In the genomic region with DNA sequence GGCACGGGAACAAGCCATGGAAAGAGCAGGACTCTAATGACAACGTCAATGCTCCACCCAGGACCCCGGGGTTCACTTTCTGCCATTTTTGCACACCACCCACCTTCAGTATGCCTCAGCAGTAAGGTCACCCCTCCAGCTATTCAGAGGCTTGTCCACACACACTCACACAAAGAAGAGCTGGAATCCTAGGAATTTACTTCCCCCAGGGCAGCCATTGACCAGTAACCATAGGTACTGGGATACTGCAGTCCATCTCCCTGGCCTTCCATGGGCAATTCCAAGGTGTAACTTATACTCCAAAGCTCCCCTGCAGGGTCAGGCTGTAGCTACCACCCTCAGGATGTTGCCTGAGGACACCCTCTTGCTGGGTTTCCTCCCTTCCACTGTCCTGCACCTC, we compare ENCODE assay signal across 20 cellular contexts.
DNase-seq lines count a peak whose midpoint lies in the region; ATAC-seq and TF ChIP-seq lines count a peak whose summit lies in the region.
"Had no signal": no experiment of that assay in that cellular context is flagged by ENCODE, and none has a peak within 500 bp of the region (broad histone marks: within the 10 kb centered on the region; RNA-seq: fewer than 3 reads in every experiment).

No MANE protein-coding gene starts in this region.

- 0 out of 2 replicates have a peak overlapping the region, but pooled peaks have one; percentile 59 for H2AFZ ChIP-seq in GM23338
- no peak overlapping the region for H2AFZ ChIP-seq in neural progenitor cell (replicated peaks)
- no peak overlapping the region for H2AFZ ChIP-seq in osteoblast (ENCODE audit: low read length)

- H3K36me3 Mint-ChIP-seq in GM23338 (ENCODE audit: low read depth) (peaks cover 6% of the 10 kb centered on the region; the same call in 2 of the 3 replicates), endodermal cell (ENCODE audit: low read depth) (no peaks in the 10 kb centered on the region), neural progenitor cell (no peaks in the 10 kb centered on the region)
- H3K36me3 Mint-ChIP-seq in activated naive CD8-positive, alpha-beta T cell treated with anti-CD3 and anti-CD28 coated beads for 36 hours, result no peaks in the 10 kb centered on the region

- H3F3A ChIP-seq in GM23338 (replicated peaks; ENCODE audit: low read depth), result no peaks in the 10 kb centered on the region
- no peaks in the 10 kb centered on the region for H3F3A ChIP-seq in neural progenitor cell (ENCODE audit: low read depth)

- H4K20me1 ChIP-seq in GM23338 (replicated peaks; ENCODE audit: insufficient read depth) (no peaks in the 10 kb centered on the region), neural progenitor cell (ENCODE audit: low read depth) (no peaks in the 10 kb centered on the region), osteoblast (ENCODE audit: insufficient read depth, low read length) (no peaks in the 10 kb centered on the region)
- H4K20me1 ChIP-seq: BLaER1 had no signal

- H3K27me3 Mint-ChIP-seq in GM23338 (ENCODE audit: insufficient read depth, low read depth, poor library complexity), result peaks cover 4% of the 10 kb centered on the region
- H3K27me3 Mint-ChIP-seq in endodermal cell (ENCODE audit: insufficient read depth), result no peaks in the 10 kb centered on the region
- H3K27me3 Mint-ChIP-seq in neural progenitor cell (ENCODE audit: insufficient read depth, low read depth), result peaks cover 8% of the 10 kb centered on the region
- H3K27me3 Mint-ChIP-seq in activated naive CD8-positive, alpha-beta T cell treated with anti-CD3 and anti-CD28 coated beads for 36 hours, result peaks cover 10% of the 10 kb centered on the region

- H3K27ac Mint-ChIP-seq in GM23338 (no peak overlapping the region), endodermal cell (no peak overlapping the region), neural progenitor cell (no peak overlapping the region)
- no peak overlapping the region for H3K27ac Mint-ChIP-seq in activated naive CD8-positive, alpha-beta T cell treated with anti-CD3 and anti-CD28 coated beads for 36 hours
- H3K27ac Mint-ChIP-seq: CD4-positive, alpha-beta T cell; HFFc6 had no signal

- DNase-seq in GM23338 (ENCODE audit: low spot score) (peak; percentile 49), M059J (ENCODE audit: low read depth) (peak; percentile 12), endodermal cell (peak; percentile 49), neural progenitor cell (ENCODE audit: low spot score) (peak; percentile 36), osteoblast (ENCODE audit: insufficient read length, low spot score, missing footprints) (no peak), aorta (no peak)
- no peak for DNase-seq in activated naive CD8-positive, alpha-beta T cell treated with anti-CD3 and anti-CD28 coated beads for 36 hours
- DNase-seq: CD4-positive, alpha-beta T cell; DND-41; GDM1; HFFc6; KBM-7; NCI-H1092 treated with DMSO at 0.1 percent for 48 hours; NCI-H146; NCI-H2029 treated with DMSO at 0.1 percent for 48 hours; NCI-H226; NCI-H82; PC-3; SHP77 had no signal

- no peak overlapping the region for H3K4me3 ChIP-seq in GM23338
- no peak overlapping the region for H3K4me3 ChIP-seq in endodermal cell (ENCODE audit: low read length)
- no peak overlapping the region for H3K4me3 ChIP-seq in neural progenitor cell
- H3K4me3 ChIP-seq in osteoblast (ENCODE audit: insufficient read depth, low read length), result no peak overlapping the region
- H3K4me3 ChIP-seq in aorta (ENCODE audit: low read length in 2 of 2), result no peak overlapping the region
- H3K4me3 ChIP-seq: BLaER1 had no signal

- no peak overlapping the region for H3K4me3 Mint-ChIP-seq in GM23338
- no peak overlapping the region for H3K4me3 Mint-ChIP-seq in endodermal cell
- no peak overlapping the region for H3K4me3 Mint-ChIP-seq in neural progenitor cell
- H3K4me3 Mint-ChIP-seq in activated naive CD8-positive, alpha-beta T cell treated with anti-CD3 and anti-CD28 coated beads for 36 hours, result no peak overlapping the region
- H3K4me3 Mint-ChIP-seq: CD4-positive, alpha-beta T cell; HFFc6 had no signal

- H3K27ac ChIP-seq in GM23338 (ENCODE audit: low read depth), result no peak overlapping the region
- no peak overlapping the region for H3K27ac ChIP-seq in endodermal cell (ENCODE audit: low read depth, low read length)
- no peak overlapping the region for H3K27ac ChIP-seq in neural progenitor cell
- no peak overlapping the region for H3K27ac ChIP-seq in osteoblast (ENCODE audit: low read depth, low read length)
- no peak overlapping the region for H3K27ac ChIP-seq in aorta (ENCODE audit: low read depth in 1 of 2, low read length in 2 of 2)
- H3K27ac ChIP-seq: BLaER1 had no signal

- 82 to 94% methylated on average over 2 to 3 of the region's 3 CpGs for WGBS in endodermal cell (ENCODE audit: insufficient coverage in 1 of 2, insufficient read length in 1 of 2), 2 experiments
- 85 to 90% methylated on average over 3 of the region's 3 CpGs for WGBS in aorta, 2 donors

- H3K36me3 ChIP-seq in GM23338 (ENCODE audit: insufficient read depth) (no peaks in the 10 kb centered on the region), endodermal cell (ENCODE audit: control insufficient read depth, insufficient read depth, low read length) (no peaks in the 10 kb centered on the region), neural progenitor cell (no peaks in the 10 kb centered on the region), osteoblast (ENCODE audit: insufficient read depth, low read length) (no peaks in the 10 kb centered on the region), aorta (ENCODE audit: control insufficient read depth in 1 of 2, insufficient read depth in 2 of 2, low read length in 1 of 2) (no peaks in the 10 kb centered on the region)
- H3K36me3 ChIP-seq: BLaER1 had no signal

- no peaks in the 10 kb centered on the region for H3K9me3 ChIP-seq in endodermal cell (ENCODE audit: control insufficient read depth, low read length)
- no peaks in the 10 kb centered on the region for H3K9me3 ChIP-seq in neural progenitor cell (ENCODE audit: low read depth)
- H3K9me3 ChIP-seq in osteoblast (ENCODE audit: low read depth, low read length), result peaks cover 4% of the 10 kb centered on the region
- no peaks in the 10 kb centered on the region for H3K9me3 ChIP-seq in aorta (ENCODE audit: control insufficient read depth, low read length)

- TF ChIP-seq CTCF in GM23338 (conservative IDR thresholded peaks at IDR 0.05; ENCODE audit: low read depth in 2 of 2) (no peak), endodermal cell (conservative IDR thresholded peaks at IDR 0.05) (no peak), neural progenitor cell (IDR thresholded peaks at IDR 0.05) (no peak), osteoblast (IDR thresholded peaks at IDR 0.05; ENCODE audit: extremely low read depth, low read depth, low read length) (no peak)

- no peaks in the 10 kb centered on the region for H3K4me1 ChIP-seq in GM23338 (ENCODE audit: insufficient read depth)
- no peaks in the 10 kb centered on the region for H3K4me1 ChIP-seq in endodermal cell (ENCODE audit: control insufficient read depth, insufficient read depth, low read length)
- no peaks in the 10 kb centered on the region for H3K4me1 ChIP-seq in neural progenitor cell
- no peaks in the 10 kb centered on the region for H3K4me1 ChIP-seq in osteoblast (ENCODE audit: insufficient read depth, low read length)
- no peaks in the 10 kb centered on the region for H3K4me1 ChIP-seq in aorta (ENCODE audit: control insufficient read depth in 1 of 2, insufficient read depth in 2 of 2, low read length in 2 of 2)

- H3K4me2 ChIP-seq in GM23338 (no peak overlapping the region), neural progenitor cell (no peak overlapping the region), osteoblast (ENCODE audit: insufficient read depth, low read length) (no peak overlapping the region)
- H3K4me2 ChIP-seq: BLaER1 had no signal

- H3K9ac ChIP-seq in endodermal cell (ENCODE audit: extremely low read depth, low read length, poor library complexity, severe bottlenecking) (no peak overlapping the region), neural progenitor cell (no peak overlapping the region)
- H3K9ac ChIP-seq: BLaER1 had no signal

- H3K9me2 ChIP-seq in GM23338 (ENCODE audit: insufficient read depth), result peaks cover 26% of the 10 kb centered on the region

- ATAC-seq in GM23338 (peak; percentile 45; the same call in 1 of the 3 replicates), aorta (ENCODE audit: low FRiP score) (no peak)
- ATAC-seq: PC-3 had no signal

- H3K9me3 Mint-ChIP-seq in GM23338, result peaks cover 12% of the 10 kb centered on the region
- H3K9me3 Mint-ChIP-seq in endodermal cell, result no peaks in the 10 kb centered on the region
- no peaks in the 10 kb centered on the region for H3K9me3 Mint-ChIP-seq in neural progenitor cell
- H3K9me3 Mint-ChIP-seq in activated naive CD8-positive, alpha-beta T cell treated with anti-CD3 and anti-CD28 coated beads for 36 hours, result no peaks in the 10 kb centered on the region
- H3K9me3 Mint-ChIP-seq: CD4-positive, alpha-beta T cell; HFFc6 had no signal

- H3K27me3 ChIP-seq in GM23338 (ENCODE audit: insufficient read depth) (no peaks in the 10 kb centered on the region), endodermal cell (ENCODE audit: control insufficient read depth, insufficient read depth, low read length, poor library complexity, severe bottlenecking) (no peaks in the 10 kb centered on the region), neural progenitor cell (no peaks in the 10 kb centered on the region), osteoblast (ENCODE audit: insufficient read depth, low read length) (no peaks in the 10 kb centered on the region), aorta (ENCODE audit: control insufficient read depth in 1 of 2, insufficient read depth in 2 of 2, low read length in 1 of 2) (no peaks in the 10 kb centered on the region)
- H3K27me3 ChIP-seq: BLaER1 had no signal

- H3K79me2 ChIP-seq in GM23338 (replicated peaks; ENCODE audit: insufficient read depth) (no peaks in the 10 kb centered on the region), neural progenitor cell (ENCODE audit: low read depth) (no peaks in the 10 kb centered on the region), osteoblast (ENCODE audit: insufficient read depth, low read length) (no peaks in the 10 kb centered on the region)

- intact Hi-C loops in aorta (cut with DNase I), result no loop called here

- H3K4me1 Mint-ChIP-seq in GM23338, result no peaks in the 10 kb centered on the region; the same call in 2 of the 3 replicates
- peaks cover 3% of the 10 kb centered on the region for H3K4me1 Mint-ChIP-seq in endodermal cell
- H3K4me1 Mint-ChIP-seq in neural progenitor cell, result peaks cover 5% of the 10 kb centered on the region
- no peaks in the 10 kb centered on the region for H3K4me1 Mint-ChIP-seq in activated naive CD8-positive, alpha-beta T cell treated with anti-CD3 and anti-CD28 coated beads for 36 hours

TF ChIP-seq in GM23338, 12 proteins besides CTCF, POLR2A, EP300 and RAD21 (continues in another document):
- TF ChIP-seq, protein P1, sequence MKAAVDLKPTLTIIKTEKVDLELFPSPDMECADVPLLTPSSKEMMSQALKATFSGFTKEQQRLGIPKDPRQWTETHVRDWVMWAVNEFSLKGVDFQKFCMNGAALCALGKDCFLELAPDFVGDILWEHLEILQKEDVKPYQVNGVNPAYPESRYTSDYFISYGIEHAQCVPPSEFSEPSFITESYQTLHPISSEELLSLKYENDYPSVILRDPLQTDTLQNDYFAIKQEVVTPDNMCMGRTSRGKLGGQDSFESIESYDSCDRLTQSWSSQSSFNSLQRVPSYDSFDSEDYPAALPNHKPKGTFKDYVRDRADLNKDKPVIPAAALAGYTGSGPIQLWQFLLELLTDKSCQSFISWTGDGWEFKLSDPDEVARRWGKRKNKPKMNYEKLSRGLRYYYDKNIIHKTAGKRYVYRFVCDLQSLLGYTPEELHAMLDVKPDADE (IDR thresholded peaks at IDR 0.05), result no peak
- no peak for TF ChIP-seq CREB1 (CRISPR knock-in tag; IDR thresholded peaks at IDR 0.05; ENCODE audit: low read depth)

Comparison
In these comparisons a context has a peak if more than half of its experiments do, and no peak if none do; other contexts are left out.
1. DNase-seq: peak in GM23338 (single experiment), M059J (single experiment), endodermal cell (single experiment) and neural progenitor cell (single experiment); none in osteoblast (single experiment), activated naive CD8-positive, alpha-beta T cell treated with anti-CD3 and anti-CD28 coated beads for 36 hours (single experiment) and aorta (0 of 2).